ENCODE assay signal across 7 cellular contexts in genomic region chr10:126523071-126523470, GRCh38.
"Had no signal": no experiment of that assay in that cellular context is flagged by ENCODE, and none has a peak within 500 bp of the region (broad histone marks: within the 10 kb centered on the region; RNA-seq: fewer than 3 reads in every experiment).

No MANE protein-coding gene starts in this region.

- H3K27ac Mint-ChIP-seq: GM23338, H9, HFFc6 had no signal

- H3K4me3 Mint-ChIP-seq: GM23338, H9, HFFc6 had no signal

- DNase-seq: GM23248, GOT3, H7, H9, HCEC 1CT, HFFc6 had no signal

- H3K9me3 Mint-ChIP-seq: GM23338, H9, HFFc6 had no signal
